28 cellular contexts compared by ENCODE assay signal in the genomic region with DNA sequence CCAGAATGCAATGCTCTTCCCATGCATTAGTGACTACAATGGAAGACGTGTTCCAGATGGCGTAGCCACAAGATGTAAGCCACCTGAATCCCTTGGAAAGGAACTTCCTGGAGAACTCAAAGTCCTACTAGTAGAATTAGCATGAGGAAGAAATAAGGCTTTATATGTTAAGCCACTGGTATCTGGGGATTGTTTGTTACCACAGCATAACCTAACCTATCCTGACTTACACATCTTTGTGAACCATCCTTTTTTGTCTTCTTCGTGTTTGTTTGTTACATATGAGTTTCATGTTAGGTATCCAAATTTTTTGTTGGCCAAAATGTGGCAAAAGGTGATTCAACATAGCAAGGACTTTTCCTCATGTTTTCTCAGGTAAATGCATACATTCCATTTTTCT.
"Had no signal": no experiment of that assay in that cellular context is flagged by ENCODE, and none has a peak within 500 bp of the region (broad histone marks: within the 10 kb centered on the region; RNA-seq: fewer than 3 reads in every experiment).

No MANE protein-coding gene starts in this region.

- H2AFZ ChIP-seq: neural progenitor cell, parathyroid adenoma had no signal

- ATAC-seq: natural killer cell; psoas muscle; right cardiac atrium; sciatic nerve; stimulated activated memory B cell treated with anti-CD40 and anti-IgM and Interleukin-4, amounts not matched to agents 10 μg/mL and 1 μg/mL and 100 μg/mL, for 72 hours; stimulated activated naive CD8-positive, alpha-beta T cell treated with anti-CD3 and anti-CD28 coated beads, Interleukin-15, amount 100 ng/mL, for 72 hours; stimulated activated naive CD8-positive, alpha-beta T cell treated with anti-CD3 and anti-CD28 coated beads, Interleukin-15, Interleukin-2, amounts not matched to agents 100 U/mL and 50 U/mL, for 24 hours had no signal

- H3K4me3 ChIP-seq: neural progenitor cell, ovary, psoas muscle, skin epidermis, smooth muscle cell, spleen, suprapubic skin, testis, tibial artery, transverse colon, vagina had no signal

- H3K4me1 ChIP-seq: neural progenitor cell, parathyroid adenoma, psoas muscle, spleen, testis, transverse colon had no signal

- FAIRE-seq: urothelium cell line had no signal

- DNase-seq: natural killer cell; occipital lobe; ovary; posterior cingulate gyrus; psoas muscle; right cardiac atrium; spleen; stimulated activated CD4-positive, alpha-beta T cell treated with anti-CD3 and anti-CD28 coated beads, Interleukin-12 subunit alpha, Interleukin-12 subunit beta, amount 100 ng/mL, for 4 hours; stimulated activated CD4-positive, alpha-beta T cell treated with anti-CD3 and anti-CD28 coated beads, Interleukin-1b, Interleukin-23, amount 100 ng/mL, for 48 hours; stimulated activated CD4-positive, alpha-beta T cell treated with anti-CD3 and anti-CD28 coated beads, Interleukin-4, amount 100 ng/mL, for 1 hour; stimulated activated CD4-positive, alpha-beta T cell treated with anti-CD3 and anti-CD28 coated beads, Interleukin-4, amount 100 ng/mL, for 4 hours; stimulated activated CD8-positive, alpha-beta memory T cell treated with anti-CD3 and anti-CD28 coated beads, Interleukin-4, amount 100 ng/mL, for 48 hours; stimulated activated naive CD4-positive, alpha-beta T cell; stimulated activated naive CD8-positive, alpha-beta T cell treated with anti-CD3 and anti-CD28 coated beads, Interleukin-15, amount 100 ng/mL, for 72 hours; stimulated activated naive CD8-positive, alpha-beta T cell treated with anti-CD3 and anti-CD28 coated beads, Interleukin-15, Interleukin-2, amounts not matched to agents 100 U/mL and 50 U/mL, for 24 hours; substantia nigra; testis; tibial artery; transverse colon had no signal

- H3K36me3 ChIP-seq: neural progenitor cell, ovary, spleen, suprapubic skin, tibial artery, transverse colon, vagina had no signal

- H3K9me3 ChIP-seq: ovary, psoas muscle, spleen, suprapubic skin, testis, tibial artery, transverse colon, vagina had no signal

- H3K9ac ChIP-seq: neural progenitor cell, parathyroid adenoma had no signal

- H3K27ac ChIP-seq: neural progenitor cell, ovary, parathyroid adenoma, psoas muscle, skin epidermis, spleen, suprapubic skin, testis, transverse colon, vagina had no signal

- H3K27me3 ChIP-seq: neural progenitor cell, ovary, suprapubic skin, testis, tibial artery, transverse colon, vagina had no signal

- H3K4me2 ChIP-seq: neural progenitor cell, smooth muscle cell had no signal

- H3K79me2 ChIP-seq: parathyroid adenoma had no signal
